In genomic region chr11:72951815-72952340, GRCh38 we compare ENCODE assay signal across 20 cellular contexts.
DNase-seq lines count a peak whose midpoint lies in the region; ATAC-seq, FAIRE-seq and TF ChIP-seq lines count a peak whose summit lies in the region.
"Had no signal": no experiment of that assay in that cellular context is flagged by ENCODE, and none has a peak within 500 bp of the region (broad histone marks: within the 10 kb centered on the region; RNA-seq: fewer than 3 reads in every experiment).

No MANE protein-coding gene starts in this region.

- POLR2A ChIA-PET in A549 (lab: Yijun Ruan, JAX) = no interaction called here
- POLR2A ChIA-PET in CD8-positive, alpha-beta T cell (lab: Charles Lee) = interaction anchor here (1.2 kb wide), 1 partner anchor 190 kb away, joined by 3 read pairs; the partner anchor contains the start of gene FCHSD2

- FAIRE-seq in A549 (lab: Jason Lieb, UNC) = no peak
- FAIRE-seq: RCC 7860 had no signal

- no peaks in the 10 kb centered on the region for H3K4me1 Mint-ChIP-seq in CD8-positive, alpha-beta T cell (ENCODE audit: low read depth)

- TF ChIP-seq RAD21 in A549 (conservative IDR thresholded peaks at IDR 0.05 in 1 of 2, IDR thresholded peaks at IDR 0.05 in 1 of 2) = no peak

- no peak for TF ChIP-seq POLR2A in A549 (IDR thresholded peaks at IDR 0.05; ENCODE audit: low read length)

- H4K20me1 ChIP-seq in Karpas-422 (ENCODE audit: insufficient read depth, low read depth, low read length) = no peaks in the 10 kb centered on the region

- no peaks in the 10 kb centered on the region for H3K9me3 Mint-ChIP-seq in CD8-positive, alpha-beta T cell

- no peak for TF ChIP-seq CTCF in A549 (IDR thresholded peaks at IDR 0.05)
- no peak for TF ChIP-seq CTCF in CD8-positive, alpha-beta T cell (IDR thresholded peaks at IDR 0.05)

- no peak overlapping the region for H3K4me3 Mint-ChIP-seq in CD8-positive, alpha-beta T cell

- no peak overlapping the region for H3K27ac Mint-ChIP-seq in CD8-positive, alpha-beta T cell

- H3K79me2 ChIP-seq in Karpas-422 (ENCODE audit: low read length) = peaks cover 82% of the 10 kb centered on the region

- H3K9me3 ChIP-seq in A549 (no peaks in the 10 kb centered on the region), Karpas-422 (ENCODE audit: low read length) (no peaks in the 10 kb centered on the region)
- H3K9me3 ChIP-seq in CD8-positive, alpha-beta T cell (ENCODE audit: low read length) = no peaks in the 10 kb centered on the region
- H3K9me3 ChIP-seq: esophagus squamous epithelium, suprapubic skin had no signal

- peaks cover 5% of the 10 kb centered on the region for H3K36me3 Mint-ChIP-seq in CD8-positive, alpha-beta T cell

- CTCF ChIA-PET in A549 (lab: Yijun Ruan, JAX) = interaction anchor here (0.9 to 1.0 kb wide), 2 partner anchors 121 to 227 kb away, joined by 3 read pairs; no protein-coding TSS in a partner anchor
- CTCF ChIA-PET in CD8-positive, alpha-beta T cell (lab: Charles Lee) = no interaction called here

- H3K27ac ChIP-seq in A549 = no peak overlapping the region
- H3K27ac ChIP-seq in Karpas-422 (ENCODE audit: low read length) = 0 out of 2 replicates have a peak overlapping the region, but pooled peaks have one; percentile 35
- H3K27ac ChIP-seq in CD8-positive, alpha-beta T cell (ENCODE audit: low read depth, low read length) = no peak overlapping the region
- H3K27ac ChIP-seq: esophagus squamous epithelium, suprapubic skin, WERI-Rb-1 had no signal

- DNase-seq in A549 (ENCODE audit: low read depth in 1 of 2, low spot score in 1 of 2) = no peak
- no peak for DNase-seq in Karpas-422
- no peak for DNase-seq in left lobe of liver (ENCODE audit: low spot score)
- no peak for DNase-seq in CD8-positive, alpha-beta T cell
- no peak for DNase-seq in HCEC 1CT
- no peak for DNase-seq in NCI-H187 treated with DMSO at 0.1 percent for 48 hours (lab: John Stamatoyannopoulos, UW)
- no peak for DNase-seq in NCI-H82 (lab: John Stamatoyannopoulos, UW)
- DNase-seq: ACHN; activated CD8-positive, alpha-beta memory T cell treated with anti-CD3 and anti-CD28 coated beads for 24 hours; activated effector memory CD4-positive, alpha-beta T cell treated with Interleukin-2 at 50 U/mL for 16 hours; COR-L47; dermis blood vessel endothelial cell; esophagus squamous epithelium; GDM1; left cardiac atrium; NCI-H2029 treated with DMSO at 0.1 percent for 48 hours; WERI-Rb-1 had no signal

- H3K9ac ChIP-seq in Karpas-422 (ENCODE audit: low read length) = no peak overlapping the region

- WGBS in A549 (ENCODE audit: missing lambda C conversion rate) = 84% methylated on average over 1 of the region's 1 CpG

- no peak for TF ChIP-seq EP300 in A549 (IDR thresholded peaks at IDR 0.05)

- H3K9me2 ChIP-seq in Karpas-422 (replicated peaks; ENCODE audit: insufficient read depth, low read length) = no peaks in the 10 kb centered on the region

- H3K4me3 ChIP-seq in A549 (no peak overlapping the region), Karpas-422 (ENCODE audit: low read length) (no peak overlapping the region)
- H3K4me3 ChIP-seq in CD8-positive, alpha-beta T cell (ENCODE audit: low read depth, low read length) = no peak overlapping the region
- H3K4me3 ChIP-seq: esophagus squamous epithelium, suprapubic skin had no signal

- no peaks in the 10 kb centered on the region for H3K27me3 Mint-ChIP-seq in CD8-positive, alpha-beta T cell (ENCODE audit: low read depth)

- peaks cover 11% of the 10 kb centered on the region; the same call in 2 of the 3 replicates for H3K4me1 ChIP-seq in A549
- no peaks in the 10 kb centered on the region for H3K4me1 ChIP-seq in Karpas-422 (ENCODE audit: low read length)
- no peaks in the 10 kb centered on the region for H3K4me1 ChIP-seq in CD8-positive, alpha-beta T cell (ENCODE audit: insufficient read depth, low read length)
- H3K4me1 ChIP-seq: esophagus squamous epithelium, suprapubic skin had no signal

- peaks cover 21% of the 10 kb centered on the region for H3K36me3 ChIP-seq in Karpas-422 (ENCODE audit: insufficient read depth, low read length)
- H3K36me3 ChIP-seq in CD8-positive, alpha-beta T cell (ENCODE audit: insufficient read depth, low read length) = no peaks in the 10 kb centered on the region
- H3K36me3 ChIP-seq: esophagus squamous epithelium, suprapubic skin, WERI-Rb-1 had no signal

- H2AFZ ChIP-seq in Karpas-422 (ENCODE audit: low read length) = no peak overlapping the region

- no peaks in the 10 kb centered on the region for H3K27me3 ChIP-seq in Karpas-422 (ENCODE audit: low read length)
- H3K27me3 ChIP-seq in CD8-positive, alpha-beta T cell (ENCODE audit: insufficient read depth, low read length) = no peaks in the 10 kb centered on the region
- H3K27me3 ChIP-seq: esophagus squamous epithelium, suprapubic skin had no signal

- no peak for ATAC-seq in A549
- peak; percentile 47 for ATAC-seq in GM18858 (IDR thresholded peaks at IDR 0.05; ENCODE audit: unreplicated experiment)
- ATAC-seq in left lobe of liver = peak; percentile 23
- ATAC-seq in CD8-positive, alpha-beta T cell = no peak

- H3K4me2 ChIP-seq in A549 (0 out of 3 replicates have a peak overlapping the region, but pooled peaks have one; percentile 2), Karpas-422 (ENCODE audit: low read depth, low read length, poor library complexity, severe bottlenecking) (no peak overlapping the region)

- intact Hi-C loops in CD8-positive, alpha-beta T cell (cut with DNase I, micrococcal nuclease) = no loop called here

TF ChIP-seq in A549, 52 proteins besides CTCF, POLR2A, EP300 and RAD21:
- TF ChIP-seq NR3C1 (IDR thresholded peaks at IDR 0.05) (no peak), EHF (CRISPR knock-in tag; IDR thresholded peaks at IDR 0.05) (no peak), PBX3 (IDR thresholded peaks at IDR 0.05) (no peak), HOXA7 (CRISPR knock-in tag; IDR thresholded peaks at IDR 0.05) (no peak), KDM5A (IDR thresholded peaks at IDR 0.05) (no peak), ZNF302 (CRISPR knock-in tag; IDR thresholded peaks at IDR 0.05) (no peak), RFX5 (IDR thresholded peaks at IDR 0.05) (no peak)

Comparison
In these comparisons a context has a peak if more than half of its experiments do, and no peak if none do; other contexts are left out.
1. ATAC-seq: peak in GM18858 (single experiment) and left lobe of liver (single experiment); none in A549 (0 of 2) and CD8-positive, alpha-beta T cell (single experiment).